ENCODE assay signal across 9 cellular contexts in the genomic region with DNA sequence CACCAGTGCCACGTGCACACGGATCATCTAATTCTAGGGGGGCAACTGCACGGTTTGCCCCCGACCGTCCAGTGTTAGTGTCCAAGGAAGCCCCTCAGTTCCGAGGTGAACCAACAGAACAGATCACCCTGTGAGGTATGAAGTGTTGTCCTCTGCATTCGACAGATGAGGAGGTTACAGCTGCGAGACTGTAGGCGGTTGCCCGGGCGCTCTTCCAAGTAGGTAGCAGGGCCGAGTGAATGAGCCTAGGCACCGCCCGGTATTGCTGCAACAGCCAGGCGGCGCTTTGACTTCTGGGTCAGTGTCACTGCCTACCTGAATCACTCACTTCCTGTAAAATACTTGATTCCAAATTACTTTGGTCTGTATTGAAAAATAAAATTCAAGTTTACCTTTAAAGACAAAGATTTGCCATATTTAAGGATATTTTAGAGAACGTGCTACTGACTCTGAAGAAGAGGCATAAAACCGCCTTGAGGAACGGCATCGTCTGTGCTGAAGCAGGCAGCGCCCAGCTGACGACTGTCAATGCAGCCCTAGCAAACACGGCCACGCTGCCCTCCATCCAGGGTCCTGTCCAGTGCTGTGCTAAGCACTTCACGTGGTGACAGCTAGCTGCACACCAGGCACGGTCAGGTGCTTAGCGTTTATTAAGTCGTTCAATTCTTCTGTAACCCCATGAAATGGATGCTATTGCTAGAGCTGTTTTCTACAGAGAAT. TPM values are rescaled to one million over a fixed set of nuclear protein-coding genes. Genes with fewer than 3 reads are reported as not detected.
DNase-seq lines count a peak whose midpoint lies in the region.
"Had no signal": no experiment of that assay in that cellular context is flagged by ENCODE, and none has a peak within 500 bp of the region (broad histone marks: within the 10 kb centered on the region; RNA-seq: fewer than 3 reads in every experiment).

No MANE protein-coding gene starts in this region.

- no peak overlapping the region for H2AFZ ChIP-seq in mesenchymal stem cell (ENCODE audit: low read depth, low read length)

- no peak overlapping the region for H2AK5ac ChIP-seq in mesenchymal stem cell (ENCODE audit: low read length, severe bottlenecking)

- no peak overlapping the region for H3K18ac ChIP-seq in mesenchymal stem cell (ENCODE audit: low read depth in 1 of 2, low read length in 2 of 2)

- no peak overlapping the region for H2BK120ac ChIP-seq in mesenchymal stem cell (ENCODE audit: low read depth, low read length)

- peak; percentile 45 for DNase-seq in stimulated activated CD4-positive, alpha-beta T cell treated with anti-CD3 and anti-CD28 coated beads, Interleukin-12 subunit alpha, Interleukin-12 subunit beta, amount 100 ng/mL, for 4 hours
- no peak for DNase-seq in stimulated activated CD4-positive, alpha-beta T cell treated with anti-CD3 and anti-CD28 coated beads, Interleukin-2, amount 100 ng/mL, for 48 hours
- DNase-seq in activated CD4-positive, alpha-beta T cell treated with anti-CD3 and anti-CD28 coated beads, Interleukin-2, amount 50 U/mL, for 1 hour: peak; percentile 64
- DNase-seq in iPS-NIHi11 (ENCODE audit: low spot score) (peak; percentile 55), mesenchymal stem cell (no peak), KG1 (lab: John Stamatoyannopoulos, UW) (no peak), GM19240 (ENCODE audit: insufficient read length, low spot score) (no peak), superior temporal gyrus (ENCODE audit: extremely low spot score) (no peak)

- 94% methylated on average over 24 of the region's 28 CpGs for WGBS in mesenchymal stem cell

- H4K8ac ChIP-seq in mesenchymal stem cell (ENCODE audit: low read length): no peak overlapping the region

- no peak overlapping the region for H3K9ac ChIP-seq in mesenchymal stem cell (ENCODE audit: low read length)
- H3K9ac ChIP-seq: BLaER1 had no signal

- H2BK15ac ChIP-seq in mesenchymal stem cell (ENCODE audit: low read depth, poor library complexity, severe bottlenecking): no peak overlapping the region

- H3K79me1 ChIP-seq in mesenchymal stem cell (replicated peaks; ENCODE audit: low read length, poor library complexity, severe bottlenecking): no peaks in the 10 kb centered on the region

- no peak overlapping the region for H2BK12ac ChIP-seq in mesenchymal stem cell (ENCODE audit: low read length in 2 of 2)

- H3K4ac ChIP-seq in mesenchymal stem cell (ENCODE audit: low read depth in 1 of 2, low read length in 2 of 2): no peak overlapping the region

- no peak overlapping the region for H3K14ac ChIP-seq in mesenchymal stem cell (ENCODE audit: low read length in 2 of 2)

- no peak overlapping the region for H4K91ac ChIP-seq in mesenchymal stem cell (ENCODE audit: low read length)

- no peaks in the 10 kb centered on the region for H3K36me3 ChIP-seq in mesenchymal stem cell (ENCODE audit: control insufficient read depth in 1 of 2, insufficient read depth in 2 of 2, low read depth in 1 of 2, low read length in 2 of 2)
- H3K36me3 ChIP-seq: BLaER1 had no signal

- peaks cover 21 to 31% of the 10 kb centered on the region in 2 experiments for H3K27me3 ChIP-seq in mesenchymal stem cell (ENCODE audit: control insufficient read depth in 1 of 2, insufficient read depth in 1 of 2, low read length in 2 of 2)
- H3K27me3 ChIP-seq: BLaER1 had no signal

- no peak overlapping the region for H3K27ac ChIP-seq in mesenchymal stem cell (ENCODE audit: low read length, poor library complexity, severe bottlenecking)
- H3K27ac ChIP-seq: BLaER1 had no signal

- no peaks in the 10 kb centered on the region for H3K9me3 ChIP-seq in mesenchymal stem cell (ENCODE audit: control insufficient read depth, low read length)
- H3K9me3 ChIP-seq: BLaER1 had no signal

- no peak overlapping the region for H3K4me2 ChIP-seq in mesenchymal stem cell (ENCODE audit: low read length, poor library complexity, severe bottlenecking)

- no peak overlapping the region for H3K4me3 ChIP-seq in mesenchymal stem cell (ENCODE audit: insufficient read depth in 1 of 2, low read depth in 1 of 2, low read length in 2 of 2)
- H3K4me3 ChIP-seq: BLaER1 had no signal

- no peaks in the 10 kb centered on the region for H3K4me1 ChIP-seq in mesenchymal stem cell (ENCODE audit: control insufficient read depth, insufficient read depth, low read depth, low read length)

- H3K23ac ChIP-seq in mesenchymal stem cell (ENCODE audit: low read length in 2 of 2): no peak overlapping the region

- H2BK5ac ChIP-seq in mesenchymal stem cell (ENCODE audit: low read depth, low read length, poor library complexity, severe bottlenecking): no peak overlapping the region

RNA-seq across cellular contexts. Expression of gene RASA3, which starts 19.3 kb away (rescaled TPM):
- polyA plus RNA-seq in mesenchymal stem cell (2013, experiment 1 of 2): 44.2 TPM
- polyA plus RNA-seq in mesenchymal stem cell (2013, experiment 2 of 2): 43.9 TPM

RNA-seq across cellular contexts. Expression of gene CFAP97D2, which starts 27.3 kb away (rescaled TPM):
- not detected for polyA plus RNA-seq in mesenchymal stem cell (2013, experiment 1 of 2)
- polyA plus RNA-seq in mesenchymal stem cell (2013, experiment 2 of 2): not detected

Comparison
In these comparisons a context has a peak if more than half of its experiments do, and no peak if none do; other contexts are left out.
1. DNase-seq: peak in stimulated activated CD4-positive, alpha-beta T cell treated with anti-CD3 and anti-CD28 coated beads, Interleukin-12 subunit alpha, Interleukin-12 subunit beta, amount 100 ng/mL, for 4 hours (single experiment), activated CD4-positive, alpha-beta T cell treated with anti-CD3 and anti-CD28 coated beads, Interleukin-2, amount 50 U/mL, for 1 hour (single experiment) and iPS-NIHi11 (single experiment); none in stimulated activated CD4-positive, alpha-beta T cell treated with anti-CD3 and anti-CD28 coated beads, Interleukin-2, amount 100 ng/mL, for 48 hours (0 of 2), mesenchymal stem cell (single experiment), KG1 (single experiment), GM19240 (single experiment) and superior temporal gyrus (single experiment).